ENCODE assay signal across 34 cellular contexts in genomic region chr1:57234459-57234858, GRCh38.
"Had no signal": no experiment of that assay in that cellular context is flagged by ENCODE, and none has a peak within 500 bp of the region (broad histone marks: within the 10 kb centered on the region; RNA-seq: fewer than 3 reads in every experiment).

No MANE protein-coding gene starts in this region.

- FAIRE-seq: astrocyte, bronchial epithelial cell had no signal

- H3K27ac ChIP-seq: adrenal gland, ascending aorta, body of pancreas, brain microvascular endothelial cell, breast epithelium, cardiac muscle cell had no signal

- ATAC-seq: activated naive CD4-positive, alpha-beta T cell treated with anti-CD3 and anti-CD28 coated beads, Interleukin-2, amount 50 U/mL, for 72 hours; activated naive CD8-positive, alpha-beta T cell treated with anti-CD3 and anti-CD28 coated beads, Interleukin-2, amount 50 U/mL, for 24 hours; activated T-cell treated with anti-CD3 and anti-CD28 coated beads, Interleukin-2, amount 50 U/mL, for 4 hours; activated T-cell treated with anti-CD3 and anti-CD28 coated beads, Interleukin-2, amount 50 U/mL, for 72 hours; body of pancreas had no signal

- H3K9me3 ChIP-seq: adrenal gland, ascending aorta, body of pancreas, breast epithelium had no signal

- DNase-seq: activated effector memory CD4-positive, alpha-beta T cell treated with anti-CD3 and anti-CD28 coated beads, Interleukin-2, amount 50 U/mL, for 16 hours; activated effector memory CD4-positive, alpha-beta T cell treated with Interleukin-2 at 50 U/mL for 16 hours; activated gamma-delta T cell; activated gamma-delta T cell treated with Interleukin-2 at 50 U/mL for 16 hours; activated naive CD4-positive, alpha-beta T cell; activated naive CD4-positive, alpha-beta T cell treated with anti-CD3 and anti-CD28 coated beads for 36 hours; activated naive CD4-positive, alpha-beta T cell treated with anti-CD3 and anti-CD28 coated beads, Interleukin-2, amount 10 ng/mL, durations not matched to agents 7 days and 5 days; activated naive CD4-positive, alpha-beta T cell treated with anti-CD3 and anti-CD28 coated beads, Interleukin-2, amount 50 U/mL, for 16 hours; activated naive CD4-positive, alpha-beta T cell treated with Interleukin-2 at 50 U/mL for 16 hours; activated naive CD8-positive, alpha-beta T cell treated with anti-CD3 and anti-CD28 coated beads for 36 hours; activated naive CD8-positive, alpha-beta T cell treated with anti-CD3 and anti-CD28 coated beads, Interleukin-2, amount 10 ng/mL, durations not matched to agents 7 days and 5 days; activated naive CD8-positive, alpha-beta T cell treated with anti-CD3 and anti-CD28 coated beads, Interleukin-2, amount 50 U/mL, for 24 hours; activated T-cell treated with anti-CD3 and anti-CD28 coated beads for 4 hours; activated T-cell treated with anti-CD3 and anti-CD28 coated beads, Interleukin-2, amount 50 U/mL, for 1 hour; activated T-cell treated with anti-CD3 and anti-CD28 coated beads, Interleukin-2, amount 50 U/mL, for 24 hours; activated T-cell treated with anti-CD3 and anti-CD28 coated beads, Interleukin-2, amount 50 U/mL, for 4 hours; activated T-cell treated with anti-CD3 and anti-CD28 coated beads, Interleukin-2, amount 50 U/mL, for 48 hours; activated T-cell treated with anti-CD3 and anti-CD28 coated beads, Interleukin-2, amount 50 U/mL, for 72 hours; adrenal gland; amniotic stem cell; amygdala; anterior cingulate cortex; aorta; body of pancreas; brain microvascular endothelial cell; caudate nucleus; central memory CD4-positive, alpha-beta T cell; cerebellar nuclear complex had no signal

- H3K36me3 ChIP-seq: adrenal gland, ascending aorta, brain microvascular endothelial cell, breast epithelium, cardiac muscle cell had no signal

- H3K4me1 ChIP-seq: adrenal gland, ascending aorta, body of pancreas, breast epithelium had no signal

- H3K27me3 ChIP-seq: adrenal gland, ascending aorta, body of pancreas, brain microvascular endothelial cell, breast epithelium, cardiac muscle cell had no signal

- H3K4me3 ChIP-seq: adrenal gland, ascending aorta, body of pancreas, breast epithelium, cardiac muscle cell had no signal
